ENCODE assay signal across 8 cellular contexts in genomic region chr17:59221159-59221847, GRCh38. TPM values are rescaled to one million over a fixed set of nuclear protein-coding genes. Genes with fewer than 3 reads are reported as not detected.
DNase-seq lines count a peak whose midpoint lies in the region; ATAC-seq and TF ChIP-seq lines count a peak whose summit lies in the region.

No MANE protein-coding gene starts in this region.

- peak; percentile 0 for DNase-seq in DMS153 (lab: John Stamatoyannopoulos, UW)
- no peak for DNase-seq in DMS153 treated with DMSO at 0.1 percent for 48 hours (lab: John Stamatoyannopoulos, UW; ENCODE audit: unreplicated experiment)
- DNase-seq in RKO (ENCODE audit: low spot score) = peak; percentile 26
- DNase-seq in osteoblast (ENCODE audit: insufficient read length, low spot score, missing footprints) = peak; percentile 43
- DNase-seq in DMS 273 (lab: John Stamatoyannopoulos, UW; ENCODE audit: unreplicated experiment) = no peak
- DNase-seq in NCI-H1048 (lab: John Stamatoyannopoulos, UW) = no peak

- 11 to 12% methylated on average over 17 of the region's 17 CpGs for WGBS in esophagus, 2 donors

- H3K79me2 ChIP-seq in osteoblast (ENCODE audit: insufficient read depth, low read length) = no peaks in the 10 kb centered on the region

- peak overlapping the region; percentile 99 for H2AFZ ChIP-seq in osteoblast (ENCODE audit: low read length)

- H3K4me1 ChIP-seq in esophagus (ENCODE audit: control insufficient read depth in 2 of 2, insufficient read depth in 2 of 2, low read length in 1 of 2) (peaks cover 0 to 3% of the 10 kb centered on the region in 2 donors), osteoblast (ENCODE audit: insufficient read depth, low read length) (peaks cover 6% of the 10 kb centered on the region)

- H3K27ac ChIP-seq in esophagus (ENCODE audit: low read depth in 2 of 2, low read length in 1 of 2) (no peak overlapping the region), osteoblast (ENCODE audit: low read depth, low read length) (no peak overlapping the region)

- no peak for ATAC-seq in HG03457 (IDR thresholded peaks at IDR 0.05; ENCODE audit: unreplicated experiment)

- H3K27me3 ChIP-seq in esophagus (ENCODE audit: control insufficient read depth in 1 of 2, insufficient read depth in 2 of 2, low read length in 2 of 2) (no peaks in the 10 kb centered on the region), osteoblast (ENCODE audit: insufficient read depth, low read length) (peaks cover 4% of the 10 kb centered on the region)

- peak overlapping the region; percentile 98 for H3K4me2 ChIP-seq in osteoblast (ENCODE audit: insufficient read depth, low read length)

- no peak for TF ChIP-seq CTCF in osteoblast (IDR thresholded peaks at IDR 0.05; ENCODE audit: extremely low read depth, low read depth, low read length)

- H3K36me3 ChIP-seq in esophagus (ENCODE audit: control insufficient read depth in 2 of 2, insufficient read depth in 2 of 2, low read length in 1 of 2) = no peaks in the 10 kb centered on the region
- no peaks in the 10 kb centered on the region for H3K36me3 ChIP-seq in osteoblast (ENCODE audit: insufficient read depth, low read length)

- H4K20me1 ChIP-seq in osteoblast (ENCODE audit: insufficient read depth, low read length) = no peaks in the 10 kb centered on the region

- H3K4me3 ChIP-seq in esophagus (ENCODE audit: low read depth in 1 of 2, low read length in 2 of 2) (peak overlapping the region; percentile 85 to 88), osteoblast (ENCODE audit: insufficient read depth, low read length) (peak overlapping the region; percentile 84)

- H3K9me3 ChIP-seq in esophagus (ENCODE audit: control insufficient read depth in 2 of 2, insufficient read depth in 1 of 2, low read depth in 1 of 2, low read length in 1 of 2) = no peaks in the 10 kb centered on the region
- no peaks in the 10 kb centered on the region for H3K9me3 ChIP-seq in osteoblast (ENCODE audit: low read depth, low read length)

RNA-seq across cellular contexts. Expression of gene GDPD1, which starts 1.0 kb away (rescaled TPM):
- polyA plus RNA-seq in esophagus = under 1 TPM; 0.44 to 0.57 TPM
- total RNA-seq in osteoblast = 1.1 and 2.4 TPM in 2 replicates

RNA-seq across cellular contexts. Expression of gene SMG8, which starts 11.5 kb away (rescaled TPM):
- 1 to 10 TPM; 1.5 to 5.8 TPM for polyA plus RNA-seq in esophagus
- total RNA-seq in osteoblast = 19.7 and 21.7 TPM in 2 replicates

Comparison
In these comparisons a context has a peak if more than half of its experiments do, and no peak if none do; other contexts are left out.
1. DNase-seq: peak in DMS153 (single experiment), RKO (single experiment) and osteoblast (single experiment); none in DMS153 treated with DMSO at 0.1 percent for 48 hours (single experiment), DMS 273 (single experiment) and NCI-H1048 (single experiment).